Comparison of ENCODE assay signal across 33 cellular contexts in the genomic region with DNA sequence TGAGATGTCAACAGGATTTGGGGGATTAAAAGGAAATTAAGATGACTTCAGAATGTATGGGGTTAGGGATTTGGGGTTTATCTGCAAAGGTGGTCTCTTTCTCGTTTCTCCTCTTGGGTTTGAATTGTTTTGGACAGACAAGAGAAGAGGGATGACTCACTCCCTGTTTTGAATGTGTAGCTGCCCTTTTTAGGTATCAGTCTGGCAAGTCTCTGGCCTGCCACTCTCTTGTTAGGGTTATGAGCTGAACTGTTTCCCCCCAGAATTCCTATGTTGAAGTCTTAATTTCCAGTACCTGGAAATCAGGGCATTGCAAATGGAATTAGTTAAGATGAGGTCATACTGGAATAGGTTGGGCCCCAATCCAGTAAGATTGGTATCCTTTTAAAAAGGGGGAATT.
A peak's percentile ranks its signal among the peaks of the same experiment; 100 is the strongest.
DNase-seq lines count a peak whose midpoint lies in the region; ATAC-seq, FAIRE-seq and TF ChIP-seq lines count a peak whose summit lies in the region.
"Had no signal": no experiment of that assay in that cellular context is flagged by ENCODE, and none has a peak within 500 bp of the region (broad histone marks: within the 10 kb centered on the region; RNA-seq: fewer than 3 reads in every experiment).

No MANE protein-coding gene starts in this region.

- no peaks in the 10 kb centered on the region for H3K9me3 ChIP-seq in SJCRH30 (replicated peaks)
- H3K9me3 ChIP-seq in right lobe of liver = no peaks in the 10 kb centered on the region
- no peaks in the 10 kb centered on the region for H3K9me3 ChIP-seq in kidney (ENCODE audit: control insufficient read depth in 1 of 2, low read length in 2 of 2)
- H3K9me3 ChIP-seq in effector memory CD4-positive, alpha-beta T cell (ENCODE audit: control insufficient read depth, low read length) = no peaks in the 10 kb centered on the region
- H3K9me3 ChIP-seq: ascending aorta, esophagus muscularis mucosa, HAP-1, psoas muscle had no signal

- WGBS in right lobe of liver (ENCODE audit: insufficient coverage, low coverage, low lambda C conversion rate, missing lambda C conversion rate) = 25% methylated on average over 1 of the region's 1 CpG

- TF ChIP-seq CTCF in glutamatergic neuron (IDR thresholded peaks at IDR 0.05; ENCODE audit: partially characterized antibody, unreplicated experiment) (no peak), right lobe of liver (IDR thresholded peaks at IDR 0.05) (no peak), kidney (IDR thresholded peaks at IDR 0.05; ENCODE audit: borderline replicate concordance, extremely low read depth, insufficient read depth) (no peak)

- H3K4me3 ChIP-seq in SJCRH30 = no peak overlapping the region
- no peak overlapping the region for H3K4me3 ChIP-seq in right lobe of liver
- no peak overlapping the region for H3K4me3 ChIP-seq in kidney (ENCODE audit: low read length in 2 of 2)
- H3K4me3 ChIP-seq in effector memory CD4-positive, alpha-beta T cell (ENCODE audit: insufficient read depth, low read depth, low read length, poor library complexity, severe bottlenecking) = no peak overlapping the region
- H3K4me3 ChIP-seq: ascending aorta, esophagus muscularis mucosa, GM12878, HAP-1, psoas muscle had no signal

- H3K36me3 ChIP-seq in SJCRH30 (no peaks in the 10 kb centered on the region), right lobe of liver (no peaks in the 10 kb centered on the region), kidney (ENCODE audit: control insufficient read depth in 1 of 2, insufficient read depth in 2 of 2, low read length in 2 of 2) (no peaks in the 10 kb centered on the region)
- no peaks in the 10 kb centered on the region for H3K36me3 ChIP-seq in effector memory CD4-positive, alpha-beta T cell (ENCODE audit: control insufficient read depth, insufficient read depth, low read length)
- H3K36me3 ChIP-seq: ascending aorta, esophagus muscularis mucosa, HAP-1 had no signal

- H3K4me1 ChIP-seq in SJCRH30 = peaks cover 30% of the 10 kb centered on the region
- no peaks in the 10 kb centered on the region for H3K4me1 ChIP-seq in right lobe of liver
- peaks cover 0 to 2% of the 10 kb centered on the region in 2 donors for H3K4me1 ChIP-seq in kidney (ENCODE audit: control insufficient read depth in 1 of 2, insufficient read depth in 1 of 2, low read depth in 1 of 2, low read length in 2 of 2)
- H3K4me1 ChIP-seq in effector memory CD4-positive, alpha-beta T cell (ENCODE audit: control insufficient read depth, insufficient read depth, low read length, poor library complexity, severe bottlenecking) = no peaks in the 10 kb centered on the region
- H3K4me1 ChIP-seq: ascending aorta, HAP-1, psoas muscle had no signal

- peaks cover 45% of the 10 kb centered on the region for H3K4me1 Mint-ChIP-seq in glutamatergic neuron (ENCODE audit: low read depth, unreplicated experiment)
- H3K4me1 Mint-ChIP-seq: naive thymus-derived CD4-positive, alpha-beta T cell; stimulated activated memory B cell treated with anti-CD40 and anti-IgM and Interleukin-4, amounts not matched to agents 10 μg/mL and 1 μg/mL and 100 μg/mL, for 72 hours had no signal

- intact Hi-C loops in right lobe of liver (cut with DNase I) (no loop called here), kidney (cut with DNase I) (no loop called here)

- peak overlapping the region; percentile 40; the same call in 1 of the 2 replicates for H3K27ac ChIP-seq in SJCRH30
- no peak overlapping the region for H3K27ac ChIP-seq in right lobe of liver
- H3K27ac ChIP-seq in kidney (ENCODE audit: low read depth in 2 of 2, low read length in 2 of 2) = no peak overlapping the region
- no peak overlapping the region for H3K27ac ChIP-seq in effector memory CD4-positive, alpha-beta T cell (ENCODE audit: insufficient read depth, low read length, poor library complexity, severe bottlenecking)
- H3K27ac ChIP-seq: ascending aorta, esophagus muscularis mucosa, HL-60, KMS-11, psoas muscle, VCaP had no signal

- no peaks in the 10 kb centered on the region for H3K36me3 Mint-ChIP-seq in glutamatergic neuron (ENCODE audit: unreplicated experiment)
- H3K36me3 Mint-ChIP-seq: activated naive CD8-positive, alpha-beta T cell treated with anti-CD3 and anti-CD28 coated beads for 36 hours; naive thymus-derived CD4-positive, alpha-beta T cell; stimulated activated memory B cell treated with anti-CD40 and anti-IgM and Interleukin-4, amounts not matched to agents 10 μg/mL and 1 μg/mL and 100 μg/mL, for 72 hours had no signal

- peaks cover 19% of the 10 kb centered on the region for H3K27me3 Mint-ChIP-seq in glutamatergic neuron (ENCODE audit: unreplicated experiment)

- H3K27me3 ChIP-seq in SJCRH30 (no peaks in the 10 kb centered on the region), right lobe of liver (no peaks in the 10 kb centered on the region)
- no peaks in the 10 kb centered on the region for H3K27me3 ChIP-seq in effector memory CD4-positive, alpha-beta T cell (replicated peaks; ENCODE audit: control insufficient read depth, insufficient read depth, low read length, poor library complexity, severe bottlenecking)
- H3K27me3 ChIP-seq: ascending aorta had no signal

- no peak overlapping the region for H3K9ac ChIP-seq in kidney (ENCODE audit: low read length in 2 of 2)
- H3K9ac ChIP-seq: KMS-11 had no signal

- H3K9me3 Mint-ChIP-seq in glutamatergic neuron (ENCODE audit: unreplicated experiment) = peaks cover 17% of the 10 kb centered on the region
- H3K9me3 Mint-ChIP-seq: activated naive CD8-positive, alpha-beta T cell treated with anti-CD3 and anti-CD28 coated beads for 36 hours; effector memory CD8-positive, alpha-beta T cell; naive thymus-derived CD4-positive, alpha-beta T cell; stimulated activated memory B cell treated with anti-CD40 and anti-IgM and Interleukin-4, amounts not matched to agents 10 μg/mL and 1 μg/mL and 100 μg/mL, for 72 hours had no signal

- peak overlapping the region; percentile 52 for H3K4me3 Mint-ChIP-seq in glutamatergic neuron (ENCODE audit: unreplicated experiment)
- H3K4me3 Mint-ChIP-seq: activated naive CD8-positive, alpha-beta T cell treated with anti-CD3 and anti-CD28 coated beads for 36 hours; effector memory CD8-positive, alpha-beta T cell; naive thymus-derived CD4-positive, alpha-beta T cell; stimulated activated memory B cell treated with anti-CD40 and anti-IgM and Interleukin-4, amounts not matched to agents 10 μg/mL and 1 μg/mL and 100 μg/mL, for 72 hours had no signal

- peak; percentile 14 for DNase-seq in NCI-H2171 treated with DMSO at 0.1 percent for 48 hours (lab: John Stamatoyannopoulos, UW)
- no peak for DNase-seq in NCI-H2171 (lab: John Stamatoyannopoulos, UW)
- DNase-seq in SJCRH30 = peak in 1 of 2 experiments; percentile 37
- DNase-seq in glutamatergic neuron = no peak
- DNase-seq in right lobe of liver = no peak
- DNase-seq in kidney = no peak
- no peak for DNase-seq in effector memory CD4-positive, alpha-beta T cell
- DNase-seq: 8988T; activated CD4-positive, alpha-beta T cell treated with anti-CD3 and anti-CD28 coated beads for 4 hours; activated effector memory CD4-positive, alpha-beta T cell treated with anti-CD3 and anti-CD28 coated beads, Interleukin-2, amount 50 U/mL, for 16 hours; activated naive CD8-positive, alpha-beta T cell treated with anti-CD3 and anti-CD28 coated beads for 36 hours; central memory CD4-positive, alpha-beta T cell; cortex of kidney; effector memory CD8-positive, alpha-beta T cell; foreskin fibroblast; head of caudate nucleus; left ventricle myocardium superior; naive thymus-derived CD4-positive, alpha-beta T cell; NCI-H1417; NCI-H2081 treated with DMSO at 0.1 percent for 48 hours; NCI-H774; psoas muscle; substantia nigra; SW 1271 had no signal

- no peak for TF ChIP-seq POLR2A in right lobe of liver (IDR thresholded peaks at IDR 0.05)

- H3K27ac Mint-ChIP-seq in glutamatergic neuron (ENCODE audit: unreplicated experiment) = peak overlapping the region; percentile 100
- H3K27ac Mint-ChIP-seq: activated naive CD8-positive, alpha-beta T cell treated with anti-CD3 and anti-CD28 coated beads for 36 hours; effector memory CD8-positive, alpha-beta T cell; naive thymus-derived CD4-positive, alpha-beta T cell; stimulated activated memory B cell treated with anti-CD40 and anti-IgM and Interleukin-4, amounts not matched to agents 10 μg/mL and 1 μg/mL and 100 μg/mL, for 72 hours had no signal

- no peak for FAIRE-seq in kidney (lab: Jason Lieb, UNC)
- FAIRE-seq: GM12878 had no signal

- no peak for ATAC-seq in right lobe of liver
- no peak for ATAC-seq in GM18909 (IDR thresholded peaks at IDR 0.05; ENCODE audit: poor library complexity, unreplicated experiment)
- ATAC-seq: effector memory CD8-positive, alpha-beta T cell; GM12878; left ventricle myocardium superior; naive thymus-derived CD4-positive, alpha-beta T cell; psoas muscle; stimulated activated memory B cell treated with anti-CD40 and anti-IgM and Interleukin-4, amounts not matched to agents 10 μg/mL and 1 μg/mL and 100 μg/mL, for 72 hours had no signal
